Comparison of ENCODE assay signal across 20 cellular contexts in genomic region chr16:333406-334094, GRCh38. TPM values are rescaled to one million over a fixed set of nuclear protein-coding genes. Genes with fewer than 3 reads are reported as not detected.
"Had no signal": no experiment of that assay in that cellular context is flagged by ENCODE, and none has a peak within 500 bp of the region (broad histone marks: within the 10 kb centered on the region; RNA-seq: fewer than 3 reads in every experiment).

No MANE protein-coding gene starts in this region.

- DNase-seq: activated CD8-positive, alpha-beta T cell treated with anti-CD3 and anti-CD28 coated beads for 36 hours; activated effector memory CD4-positive, alpha-beta T cell treated with anti-CD3 and anti-CD28 coated beads, Interleukin-2, amount 50 U/mL, for 16 hours; activated T-cell treated with anti-CD3 and anti-CD28 coated beads, Interleukin-2, amount 50 U/mL, for 4 hours; brain microvascular endothelial cell; effector memory CD4-positive, alpha-beta T cell; islet precursor cell; left lung; mammary epithelial cell; mucosa of descending colon; naive thymus-derived CD4-positive, alpha-beta T cell; stimulated activated CD4-positive, alpha-beta T cell treated with anti-CD3 and anti-CD28 coated beads, Interleukin-15, amount 100 ng/mL, for 24 hours; stimulated activated CD4-positive, alpha-beta T cell treated with anti-CD3 and anti-CD28 coated beads, Interleukin-4, amount 100 ng/mL, for 1 hour; stimulated activated naive B cell treated with anti-CD40 and anti-IgM and Interleukin-4, amounts not matched to agents 10 μg/mL and 1 μg/mL and 100 μg/mL, for 72 hours; T-helper 1 cell; tibial artery; uterus had no signal

- H3K27me3 Mint-ChIP-seq: activated CD8-positive, alpha-beta T cell treated with anti-CD3 and anti-CD28 coated beads for 36 hours; activated naive CD8-positive, alpha-beta T cell; dendritic cell treated with granulocyte-macrophage colony-stimulating factor and Interleukin-4, amounts not matched to agents 40 ng/mL and 50 ng/mL, for 4 days; stimulated activated naive B cell treated with anti-CD40 and anti-IgM and Interleukin-4, amounts not matched to agents 10 μg/mL and 1 μg/mL and 100 μg/mL, for 72 hours had no signal

- H3K27ac Mint-ChIP-seq: activated CD8-positive, alpha-beta T cell treated with anti-CD3 and anti-CD28 coated beads for 36 hours; activated naive CD8-positive, alpha-beta T cell; dendritic cell treated with granulocyte-macrophage colony-stimulating factor and Interleukin-4, amounts not matched to agents 40 ng/mL and 50 ng/mL, for 4 days; stimulated activated naive B cell treated with anti-CD40 and anti-IgM and Interleukin-4, amounts not matched to agents 10 μg/mL and 1 μg/mL and 100 μg/mL, for 72 hours had no signal

- H3K27ac ChIP-seq: brain microvascular endothelial cell, epithelial cell of prostate, gastroesophageal sphincter, left lung, tibial artery, uterus had no signal

- H3K9me3 ChIP-seq: gastroesophageal sphincter, left lung, mucosa of descending colon, tibial artery, uterus had no signal

- H3K27me3 ChIP-seq: brain microvascular endothelial cell, gastroesophageal sphincter, left lung, tibial artery, uterus had no signal

- ATAC-seq: activated CD8-positive, alpha-beta T cell treated with anti-CD3 and anti-CD28 coated beads for 36 hours; gastroesophageal sphincter; left lung; mucosa of descending colon; naive thymus-derived CD4-positive, alpha-beta T cell; stimulated activated naive B cell treated with anti-CD40 and anti-IgM and Interleukin-4, amounts not matched to agents 10 μg/mL and 1 μg/mL and 100 μg/mL, for 72 hours had no signal

- H3K36me3 Mint-ChIP-seq: activated naive CD8-positive, alpha-beta T cell had no signal

- H3K4me1 ChIP-seq: uterus had no signal

- H3K36me3 ChIP-seq: brain microvascular endothelial cell, left lung, tibial artery, uterus had no signal

- H3K4me3 ChIP-seq: gastroesophageal sphincter, left lung, mucosa of descending colon, tibial artery, uterus had no signal

- H3K9me3 Mint-ChIP-seq: activated CD8-positive, alpha-beta T cell treated with anti-CD3 and anti-CD28 coated beads for 36 hours; activated T-cell treated with anti-CD3 and anti-CD28 coated beads, Interleukin-2, amount 50 U/mL, for 4 hours; dendritic cell treated with granulocyte-macrophage colony-stimulating factor and Interleukin-4, amounts not matched to agents 40 ng/mL and 50 ng/mL, for 4 days; naive thymus-derived CD4-positive, alpha-beta T cell; stimulated activated naive B cell treated with anti-CD40 and anti-IgM and Interleukin-4, amounts not matched to agents 10 μg/mL and 1 μg/mL and 100 μg/mL, for 72 hours had no signal

- H3K4me3 Mint-ChIP-seq: activated CD8-positive, alpha-beta T cell treated with anti-CD3 and anti-CD28 coated beads for 36 hours; activated naive CD8-positive, alpha-beta T cell; activated T-cell treated with anti-CD3 and anti-CD28 coated beads, Interleukin-2, amount 50 U/mL, for 4 hours; dendritic cell treated with granulocyte-macrophage colony-stimulating factor and Interleukin-4, amounts not matched to agents 40 ng/mL and 50 ng/mL, for 4 days; stimulated activated naive B cell treated with anti-CD40 and anti-IgM and Interleukin-4, amounts not matched to agents 10 μg/mL and 1 μg/mL and 100 μg/mL, for 72 hours had no signal

RNA-seq across cellular contexts. Expression of gene PDIA2, which starts 50.6 kb away (rescaled TPM):
- total RNA-seq: activated CD8-positive, alpha-beta T cell treated with anti-CD3 and anti-CD28 coated beads for 36 hours; activated T-cell treated with anti-CD3 and anti-CD28 coated beads, Interleukin-2, amount 50 U/mL, for 4 hours; mammary epithelial cell had no signal
- polyA plus RNA-seq: mammary epithelial cell; naive thymus-derived CD4-positive, alpha-beta T cell had no signal

RNA-seq across cellular contexts. Expression of gene ARHGDIG, which starts 53.2 kb away (rescaled TPM):
- total RNA-seq: activated CD8-positive, alpha-beta T cell treated with anti-CD3 and anti-CD28 coated beads for 36 hours; activated T-cell treated with anti-CD3 and anti-CD28 coated beads, Interleukin-2, amount 50 U/mL, for 4 hours; mammary epithelial cell had no signal
- polyA plus RNA-seq: mammary epithelial cell; naive thymus-derived CD4-positive, alpha-beta T cell had no signal
